ENCODE assay signal across 8 cellular contexts in the genomic region with DNA sequence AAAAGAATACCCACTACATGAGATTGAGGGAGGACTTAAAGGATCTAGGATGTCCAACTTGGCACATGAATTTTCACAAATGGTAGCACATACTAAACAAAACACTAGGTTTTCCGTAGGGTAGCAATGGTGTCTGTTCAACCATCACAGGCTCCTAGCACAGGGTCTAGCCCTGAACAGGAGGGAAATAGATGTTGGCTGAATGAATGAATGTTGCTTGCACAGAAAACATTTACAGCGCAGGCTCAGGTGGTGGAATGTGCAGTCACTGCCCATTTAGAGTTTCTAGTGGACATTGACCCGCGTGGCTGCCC. TPM values are rescaled to one million over a fixed set of nuclear protein-coding genes. Genes with fewer than 3 reads are reported as not detected.
DNase-seq lines count a peak whose midpoint lies in the region; ATAC-seq and TF ChIP-seq lines count a peak whose summit lies in the region.

No MANE protein-coding gene starts in this region.

- no peaks in the 10 kb centered on the region for H3K36me3 ChIP-seq in CD4-positive, alpha-beta memory T cell (ENCODE audit: insufficient read depth, low read length)
- H3K36me3 ChIP-seq in IMR-90 (ENCODE audit: control insufficient read depth, insufficient read depth, low read length) (no peaks in the 10 kb centered on the region), duodenal mucosa (ENCODE audit: control insufficient read depth in 1 of 2, insufficient read depth in 2 of 2, low read length in 2 of 2) (no peaks in the 10 kb centered on the region), parathyroid adenoma (ENCODE audit: control insufficient read depth, insufficient read depth, low read length) (no peaks in the 10 kb centered on the region)

- peak overlapping the region; percentile 59 for H3K9ac ChIP-seq in IMR-90 (ENCODE audit: low read depth, low read length)
- peak overlapping the region; percentile 79 to 88 for H3K9ac ChIP-seq in duodenal mucosa (ENCODE audit: low read depth in 1 of 2, low read length in 2 of 2)
- H3K9ac ChIP-seq in parathyroid adenoma: no peak overlapping the region

- peaks cover 0 to 24% of the 10 kb centered on the region in 2 donors for H3K36me3 Mint-ChIP-seq in CD4-positive, alpha-beta memory T cell

- H3K27me3 Mint-ChIP-seq in CD4-positive, alpha-beta memory T cell: no peaks in the 10 kb centered on the region

- intact Hi-C loops in CD4-positive, alpha-beta memory T cell (cut with micrococcal nuclease): loop anchor here (1.0 to 10.0 kb wide), 11 partner anchors 17 to 1784 kb away; partner anchors contain the start of genes FBXL3, KCTD12, LMO7 and OBI1
- intact Hi-C loops in IMR-90 (cut with micrococcal nuclease): loop anchor here (1.0 to 5.0 kb wide), 3 partner anchors 121 to 191 kb away; no protein-coding TSS in a partner anchor

- TF ChIP-seq POLR2A in IMR-90 (IDR thresholded peaks at IDR 0.05; ENCODE audit: low read depth, low read length): no peak

- H3K9me3 Mint-ChIP-seq in CD4-positive, alpha-beta memory T cell: peaks cover 0 to 4% (median 0%) of the 10 kb centered on the region in 8 donors

- peak overlapping the region; percentile 41; the same call in 1 of the 2 replicates for H4K91ac ChIP-seq in IMR-90 (ENCODE audit: insufficient read depth, low read depth, low read length)

- H3K4me3 ChIP-seq in CD4-positive, alpha-beta memory T cell (ENCODE audit: low read length in 2 of 2): peak overlapping the region; percentile 30 to 78
- H3K4me3 ChIP-seq in IMR-90 (ENCODE audit: insufficient read depth, low read depth, low read length): peak overlapping the region; percentile 80
- H3K4me3 ChIP-seq in duodenal mucosa (ENCODE audit: low read depth in 1 of 2, low read length in 2 of 2): peak overlapping the region; percentile 94 to 95
- peak overlapping the region; percentile 70 for H3K4me3 ChIP-seq in parathyroid adenoma (ENCODE audit: low read depth, low read length)

- H3K4ac ChIP-seq in IMR-90 (ENCODE audit: low read depth, low read length): peak overlapping the region; percentile 70

- peak overlapping the region; percentile 69 for H2BK120ac ChIP-seq in IMR-90 (ENCODE audit: low read depth, low read length)

- peak overlapping the region; percentile 84 for H3K14ac ChIP-seq in IMR-90 (replicated peaks; ENCODE audit: low read depth, low read length)

- POLR2A ChIA-PET in CD4-positive, alpha-beta memory T cell (lab: Charles Lee; ENCODE audit: partially characterized antibody): interaction anchor here (0.8 to 6.5 kb wide), 20 partner anchors 9 to 443 kb away, joined by 3 to 65 read pairs (median 6); partner anchors contain the start of genes CLN5, FBXL3 and SLAIN1
- POLR2A ChIA-PET in IMR-90 (lab: Charles Lee; ENCODE audit: unreplicated experiment): no interaction called here

- peaks cover 45% of the 10 kb centered on the region for H3K4me1 ChIP-seq in CD4-positive, alpha-beta memory T cell (ENCODE audit: insufficient read depth, low read length)
- H3K4me1 ChIP-seq in IMR-90 (ENCODE audit: control insufficient read depth, insufficient read depth, low read length) (no peaks in the 10 kb centered on the region), duodenal mucosa (ENCODE audit: control insufficient read depth in 1 of 2, insufficient read depth in 2 of 2, low read length in 2 of 2) (peaks cover 29 to 31% of the 10 kb centered on the region in 2 donors), parathyroid adenoma (peaks cover 7% of the 10 kb centered on the region)

- in situ Hi-C loops in IMR-90 (cut with MboI; ENCODE audit: low sequenced_read_pairs): no loop called here

- no peaks in the 10 kb centered on the region; the same call in 1 of the 2 replicates for H3K9me1 ChIP-seq in IMR-90 (ENCODE audit: insufficient read depth, low read length)

- peaks cover 22% of the 10 kb centered on the region for H4K20me1 ChIP-seq in IMR-90 (ENCODE audit: insufficient read depth, low read length)

- no peak for TF ChIP-seq CTCF in IMR-90 (conservative IDR thresholded peaks at IDR 0.05; ENCODE audit: low read depth, low read length)
- TF ChIP-seq CTCF in parathyroid adenoma (IDR thresholded peaks at IDR 0.05): no peak

- peak overlapping the region; percentile 62 for H3K27ac ChIP-seq in CD4-positive, alpha-beta memory T cell (ENCODE audit: low read depth, low read length)
- H3K27ac ChIP-seq in IMR-90 (ENCODE audit: insufficient read depth, low read length): peak overlapping the region; percentile 23; the same call in 1 of the 2 replicates
- peak overlapping the region; percentile 40 for H3K27ac ChIP-seq in duodenal mucosa (ENCODE audit: low read depth, low read length)
- peak overlapping the region; percentile 83 for H3K27ac ChIP-seq in parathyroid adenoma

- H3K56ac ChIP-seq in IMR-90 (ENCODE audit: extremely low read depth, insufficient read depth, low read length): 0 out of 2 replicates have a peak overlapping the region, but pooled peaks have one; percentile 72

- peak overlapping the region; percentile 39 for H2AK9ac ChIP-seq in IMR-90 (replicated peaks; ENCODE audit: low read depth, low read length, poor library complexity)

- H3K79me2 ChIP-seq in parathyroid adenoma: peaks cover 6% of the 10 kb centered on the region

- ATAC-seq in GM21515 (IDR thresholded peaks at IDR 0.05; ENCODE audit: unreplicated experiment) (peak; percentile 11), IMR-90 (ENCODE audit: low read depth) (no peak; the same call in 1 of the 2 replicates)

- H2BK20ac ChIP-seq in IMR-90 (ENCODE audit: low read depth, low read length): peak overlapping the region; percentile 33; the same call in 1 of the 2 replicates

- H3K4me3 Mint-ChIP-seq in CD4-positive, alpha-beta memory T cell: peak overlapping the region; percentile 89 to 100 (median 96)

- 0 out of 3 replicates have a peak overlapping the region, but pooled peaks have one; percentile 10 for H2BK15ac ChIP-seq in IMR-90 (ENCODE audit: low read depth, low read length)

- peaks cover 8 to 23% of the 10 kb centered on the region in 2 experiments; a peak in 3 of 4 replicates for H3K79me1 ChIP-seq in IMR-90 (ENCODE audit: low read depth in 1 of 2, low read length in 2 of 2)

- dilution Hi-C loops in IMR-90 (cut with HindIII; ENCODE audit: low sequenced_read_pairs, unreplicated experiment): no loop called here

- no peaks in the 10 kb centered on the region for H3K9me3 ChIP-seq in CD4-positive, alpha-beta memory T cell (ENCODE audit: control insufficient read depth in 1 of 2, low read length in 2 of 2)
- H3K9me3 ChIP-seq in IMR-90 (ENCODE audit: control insufficient read depth, insufficient read depth, low read length) (no peaks in the 10 kb centered on the region), duodenal mucosa (ENCODE audit: control insufficient read depth in 1 of 2, low read length in 2 of 2) (no peaks in the 10 kb centered on the region), parathyroid adenoma (ENCODE audit: control insufficient read depth, low read length) (no peaks in the 10 kb centered on the region)

- no peak overlapping the region for H4K5ac ChIP-seq in IMR-90 (ENCODE audit: low read depth, low read length)

- peak overlapping the region; percentile 85 for H3K23ac ChIP-seq in IMR-90 (ENCODE audit: low read depth, low read length)

- peak overlapping the region; percentile 84 to 99 (median 93) for H3K27ac Mint-ChIP-seq in CD4-positive, alpha-beta memory T cell

- no peak for DNase-seq in CD4-positive, alpha-beta memory T cell
- DNase-seq in IMR-90: no peak
- DNase-seq in COLO668 (lab: John Stamatoyannopoulos, UW; ENCODE audit: unreplicated experiment): no peak
- no peak for DNase-seq in NCI-H2171 (lab: John Stamatoyannopoulos, UW)
- no peak for DNase-seq in NCI-H2196 (lab: John Stamatoyannopoulos, UW; ENCODE audit: unreplicated experiment)

- H4K8ac ChIP-seq in IMR-90 (ENCODE audit: low read depth in 2 of 2, low read length in 2 of 2): peak overlapping the region; percentile 29 to 75; a peak in 3 of 4 replicates

- no peak overlapping the region for H2AK5ac ChIP-seq in IMR-90 (ENCODE audit: low read depth, low read length)

- CTCF ChIA-PET in CD4-positive, alpha-beta memory T cell (lab: Charles Lee; ENCODE audit: partially characterized antibody): interaction anchor here (0.7 to 7.3 kb wide), 4 partner anchors 10 to 157 kb away, joined by 3 to 65 read pairs (median 5); no protein-coding TSS in a partner anchor
- CTCF ChIA-PET in IMR-90 (lab: Yijun Ruan, JAX): interaction anchor here (2.0 kb wide), 1 partner anchor 150 kb away, joined by 8 read pairs; no protein-coding TSS in a partner anchor

- H2BK5ac ChIP-seq in IMR-90 (ENCODE audit: low read depth, low read length, poor library complexity, severe bottlenecking): peak overlapping the region; percentile 48

- BruUV-seq in IMR-90 (replicated peaks; lab: Mats Ljungman, UMichigan): no TSS peak

- 0% methylated on average over 1 of the region's 4 CpGs; no CpG with 5 or more reads in 1 of the 2 experiments for WGBS in IMR-90 (ENCODE audit: extremely low coverage in 2 of 2, insufficient read length in 1 of 2), 2 experiments

- H3K4me1 Mint-ChIP-seq in CD4-positive, alpha-beta memory T cell: peaks cover 24 to 62% (median 41%) of the 10 kb centered on the region in 4 donors

- no peaks in the 10 kb centered on the region for H3K27me3 ChIP-seq in CD4-positive, alpha-beta memory T cell (ENCODE audit: insufficient read depth, low read length)
- H3K27me3 ChIP-seq in IMR-90 (ENCODE audit: control insufficient read depth, insufficient read depth, low read length): no peaks in the 10 kb centered on the region; the same call in 1 of the 2 replicates
- no peaks in the 10 kb centered on the region for H3K27me3 ChIP-seq in duodenal mucosa (ENCODE audit: control insufficient read depth in 1 of 2, insufficient read depth in 2 of 2, low read length in 2 of 2)
- H3K27me3 ChIP-seq in parathyroid adenoma (ENCODE audit: control insufficient read depth, insufficient read depth, low read length): no peaks in the 10 kb centered on the region

- H3K4me2 ChIP-seq in IMR-90 (ENCODE audit: low read depth, low read length) (peak overlapping the region; percentile 87), parathyroid adenoma (ENCODE audit: low read length) (peak overlapping the region; percentile 76)

- no peak for TF ChIP-seq RAD21 in IMR-90 (IDR thresholded peaks at IDR 0.05; ENCODE audit: low read length)

- H3K18ac ChIP-seq in IMR-90 (ENCODE audit: low read depth, low read length): no peak overlapping the region

- peak overlapping the region; percentile 95 for H2AFZ ChIP-seq in IMR-90 (replicated peaks; ENCODE audit: low read length, poor library complexity)
- peak overlapping the region; percentile 95 for H2AFZ ChIP-seq in parathyroid adenoma

TF ChIP-seq in IMR-90, 13 proteins besides CTCF, POLR2A, EP300 and RAD21 (continues in another document):
- TF ChIP-seq RFX5 (IDR thresholded peaks at IDR 0.05; ENCODE audit: low read depth, low read length) (no peak), FOS (IDR thresholded peaks at IDR 0.05; ENCODE audit: low read depth, low read length) (no peak), CEBPB (IDR thresholded peaks at IDR 0.05; ENCODE audit: low read depth, low read length) (no peak), RCOR1 (IDR thresholded peaks at IDR 0.05; ENCODE audit: insufficient replicate concordance, low read length) (no peak)

RNA-seq across cellular contexts. Expression of gene MYCBP2, which starts 1.9 kb away (rescaled TPM):
- 100 to 1,000 TPM; 189 to 197 TPM for total RNA-seq in CD4-positive, alpha-beta memory T cell
- 10 to 100 TPM; 13.3 to 48.3 TPM for polyA plus RNA-seq in CD4-positive, alpha-beta memory T cell
- total RNA-seq in IMR-90 (2012; rRNA removed): 43.2 and 53.9 TPM in 2 replicates
- polyA plus RNA-seq in IMR-90 (2012; rRNA removed): 17.9 and 20.1 TPM in 2 replicates
- 4.6 and 7.8 TPM in 2 replicates for polyA plus RNA-seq in IMR-90 (2012; cell fraction: cytosol; rRNA removed)
- 5.3 and 37.3 TPM in 2 replicates for polyA plus RNA-seq in IMR-90 (2012; cell fraction: nucleus; rRNA removed; ENCODE audit: low replicate concordance)

Comparison
In these comparisons a context has a peak if more than half of its experiments do, and no peak if none do; other contexts are left out.
1. H3K27ac ChIP-seq: peak in every context shown above with its lines; median percentile 83 in parathyroid adenoma; 62 in CD4-positive, alpha-beta memory T cell; 40 in duodenal mucosa; 23 in IMR-90.